In genomic region chr14:99098199-99098598, GRCh38 we compare ENCODE assay signal across 31 cellular contexts.
"Had no signal": no experiment of that assay in that cellular context is flagged by ENCODE, and none has a peak within 500 bp of the region (broad histone marks: within the 10 kb centered on the region; RNA-seq: fewer than 3 reads in every experiment).

No MANE protein-coding gene starts in this region.

- H3K36me3 Mint-ChIP-seq: immature natural killer cell, mesothelial cell of epicardium, naive B cell, natural killer cell had no signal

- H3K4me1 ChIP-seq: heart left ventricle, lower lobe of right lung, pancreas, prostate gland, tibial artery, uterus had no signal

- ATAC-seq: heart left ventricle, left lobe of liver, left ventricle myocardium superior, lower lobe of right lung, natural killer cell, pancreas, right cardiac atrium, sciatic nerve had no signal

- H3K4me3 ChIP-seq: heart left ventricle, lower lobe of right lung, pancreas, prostate gland, skin epidermis, suprapubic skin, thoracic aorta, tibial artery, uterus had no signal

- H3K4me1 Mint-ChIP-seq: immature natural killer cell, naive B cell, natural killer cell had no signal

- H3K9me3 ChIP-seq: heart left ventricle, lower lobe of right lung, pancreas, prostate gland, suprapubic skin, thoracic aorta, tibial artery, uterus had no signal

- H3K36me3 ChIP-seq: heart left ventricle, lower lobe of right lung, pancreas, prostate gland, suprapubic skin, thoracic aorta, tibial artery, uterus had no signal

- H3K27me3 ChIP-seq: heart left ventricle, pancreas, suprapubic skin, tibial artery, uterus had no signal

- H3K27ac Mint-ChIP-seq: naive B cell; natural killer cell; nephron progenitor cell; stimulated activated naive CD8-positive, alpha-beta T cell treated with anti-CD3 and anti-CD28 coated beads, Interleukin-15, Interleukin-2, amounts not matched to agents 100 ng/mL and 50 ng/mL, for 24 hours had no signal

- H3K9me3 Mint-ChIP-seq: natural killer cell had no signal

- H3K4me3 Mint-ChIP-seq: immature natural killer cell; mesothelial cell of epicardium; naive B cell; natural killer cell; nephron progenitor cell; stimulated activated naive CD8-positive, alpha-beta T cell treated with anti-CD3 and anti-CD28 coated beads, Interleukin-15, Interleukin-2, amounts not matched to agents 100 ng/mL and 50 ng/mL, for 24 hours had no signal

- H3K27me3 Mint-ChIP-seq: naive B cell; stimulated activated naive CD8-positive, alpha-beta T cell treated with anti-CD3 and anti-CD28 coated beads, Interleukin-15, Interleukin-2, amounts not matched to agents 100 ng/mL and 50 ng/mL, for 24 hours had no signal

- DNase-seq: heart left ventricle; hypothalamus; immature natural killer cell; kidney; left ventricle myocardium superior; lower lobe of right lung; mesendoderm; naive B cell; natural killer cell; nephron progenitor cell; nucleus accumbens; pancreas; posterior cingulate gyrus; retina; right cardiac atrium; stimulated activated CD4-positive, alpha-beta T cell treated with anti-CD3 and anti-CD28 coated beads, Interleukin-12 subunit alpha, Interleukin-12 subunit beta, amount 100 ng/mL, for 4 hours; stimulated activated CD4-positive, alpha-beta T cell treated with anti-CD3 and anti-CD28 coated beads, Interleukin-15, amount 100 ng/mL, for 24 hours; stimulated activated CD4-positive, alpha-beta T cell treated with anti-CD3 and anti-CD28 coated beads, Interleukin-2, amount 100 ng/mL, for 24 hours; stimulated activated CD4-positive, alpha-beta T cell treated with anti-CD3 and anti-CD28 coated beads, Interleukin-4, amount 100 ng/mL, for 1 hour; stimulated activated naive CD4-positive, alpha-beta T cell; tibial artery; trophoblast cell; uterus had no signal

- H3K27ac ChIP-seq: heart left ventricle, lower lobe of right lung, pancreas, prostate gland, suprapubic skin, thoracic aorta, tibial artery, uterus had no signal
